In the genomic region with DNA sequence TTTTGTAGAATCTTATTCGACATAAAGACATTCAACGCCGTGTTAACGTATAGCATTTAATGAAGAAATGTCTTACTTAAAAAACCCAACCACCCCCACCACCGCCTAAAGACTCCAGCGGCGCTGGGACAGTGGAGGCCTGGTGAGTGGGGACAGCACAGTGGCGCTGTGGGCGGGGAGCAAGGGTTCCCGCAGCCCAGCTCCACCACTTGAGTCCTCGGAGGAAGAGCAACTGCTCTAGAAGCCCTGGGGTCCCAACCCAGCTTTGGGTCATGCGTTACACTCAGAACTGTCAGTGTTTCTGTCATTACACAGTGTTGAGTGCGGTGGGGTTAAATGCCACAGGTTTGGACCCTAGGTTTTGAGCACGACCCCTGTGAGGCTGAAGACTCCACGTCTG, we compare ENCODE assay signal across 1 cellular context.
TF ChIP-seq lines count a peak whose summit lies in the region.

No MANE protein-coding gene starts in this region.

TF ChIP-seq in WTC11, 78 proteins besides CTCF, POLR2A, EP300 and RAD21 (continued from another document):
- TF ChIP-seq, protein P1, sequence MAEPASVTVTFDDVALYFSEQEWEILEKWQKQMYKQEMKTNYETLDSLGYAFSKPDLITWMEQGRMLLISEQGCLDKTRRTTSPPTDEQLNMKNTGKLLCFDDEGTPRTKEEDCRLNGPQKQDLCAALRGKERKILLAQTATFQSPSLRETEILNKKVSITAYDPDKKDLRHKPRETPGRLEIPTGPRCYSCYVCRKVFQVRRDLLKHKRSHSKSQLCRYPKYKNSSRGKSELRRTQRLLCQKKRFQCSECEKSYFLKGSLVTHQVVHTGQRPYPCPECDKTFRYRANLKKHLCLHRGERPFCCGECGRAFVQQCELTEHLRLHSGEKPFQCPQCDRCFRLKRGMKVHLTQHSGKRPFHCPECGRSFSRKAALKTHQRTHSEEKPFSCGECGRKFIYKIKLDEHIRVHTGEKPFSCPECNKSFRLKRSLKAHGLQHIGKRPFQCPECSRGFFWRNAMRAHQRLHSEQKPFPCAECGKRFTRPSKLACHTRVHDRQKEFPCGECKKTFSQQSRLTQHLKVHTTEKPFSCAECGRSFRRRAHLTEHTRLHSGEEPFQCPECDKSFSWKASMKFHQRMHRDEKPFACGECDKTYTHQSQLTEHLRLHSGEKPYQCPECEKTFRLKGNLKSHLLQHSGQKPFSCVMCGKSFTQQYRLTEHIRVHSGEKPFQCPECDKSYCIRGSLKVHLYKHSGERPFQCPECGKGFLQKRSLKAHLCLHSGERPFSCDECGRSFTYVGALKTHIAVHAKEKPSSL (CRISPR knock-in tag; conservative IDR thresholded peaks at IDR 0.05): no peak
- TF ChIP-seq, protein P2, sequence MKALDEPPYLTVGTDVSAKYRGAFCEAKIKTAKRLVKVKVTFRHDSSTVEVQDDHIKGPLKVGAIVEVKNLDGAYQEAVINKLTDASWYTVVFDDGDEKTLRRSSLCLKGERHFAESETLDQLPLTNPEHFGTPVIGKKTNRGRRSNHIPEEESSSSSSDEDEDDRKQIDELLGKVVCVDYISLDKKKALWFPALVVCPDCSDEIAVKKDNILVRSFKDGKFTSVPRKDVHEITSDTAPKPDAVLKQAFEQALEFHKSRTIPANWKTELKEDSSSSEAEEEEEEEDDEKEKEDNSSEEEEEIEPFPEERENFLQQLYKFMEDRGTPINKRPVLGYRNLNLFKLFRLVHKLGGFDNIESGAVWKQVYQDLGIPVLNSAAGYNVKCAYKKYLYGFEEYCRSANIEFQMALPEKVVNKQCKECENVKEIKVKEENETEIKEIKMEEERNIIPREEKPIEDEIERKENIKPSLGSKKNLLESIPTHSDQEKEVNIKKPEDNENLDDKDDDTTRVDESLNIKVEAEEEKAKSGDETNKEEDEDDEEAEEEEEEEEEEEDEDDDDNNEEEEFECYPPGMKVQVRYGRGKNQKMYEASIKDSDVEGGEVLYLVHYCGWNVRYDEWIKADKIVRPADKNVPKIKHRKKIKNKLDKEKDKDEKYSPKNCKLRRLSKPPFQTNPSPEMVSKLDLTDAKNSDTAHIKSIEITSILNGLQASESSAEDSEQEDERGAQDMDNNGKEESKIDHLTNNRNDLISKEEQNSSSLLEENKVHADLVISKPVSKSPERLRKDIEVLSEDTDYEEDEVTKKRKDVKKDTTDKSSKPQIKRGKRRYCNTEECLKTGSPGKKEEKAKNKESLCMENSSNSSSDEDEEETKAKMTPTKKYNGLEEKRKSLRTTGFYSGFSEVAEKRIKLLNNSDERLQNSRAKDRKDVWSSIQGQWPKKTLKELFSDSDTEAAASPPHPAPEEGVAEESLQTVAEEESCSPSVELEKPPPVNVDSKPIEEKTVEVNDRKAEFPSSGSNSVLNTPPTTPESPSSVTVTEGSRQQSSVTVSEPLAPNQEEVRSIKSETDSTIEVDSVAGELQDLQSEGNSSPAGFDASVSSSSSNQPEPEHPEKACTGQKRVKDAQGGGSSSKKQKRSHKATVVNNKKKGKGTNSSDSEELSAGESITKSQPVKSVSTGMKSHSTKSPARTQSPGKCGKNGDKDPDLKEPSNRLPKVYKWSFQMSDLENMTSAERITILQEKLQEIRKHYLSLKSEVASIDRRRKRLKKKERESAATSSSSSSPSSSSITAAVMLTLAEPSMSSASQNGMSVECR (CRISPR knock-in tag; IDR thresholded peaks at IDR 0.05; ENCODE audit: borderline replicate concordance): no peak
TF ChIP-seq in WTC11: peak in this region for 0.
